Comparison of ENCODE assay signal across 24 cellular contexts in the genomic region with DNA sequence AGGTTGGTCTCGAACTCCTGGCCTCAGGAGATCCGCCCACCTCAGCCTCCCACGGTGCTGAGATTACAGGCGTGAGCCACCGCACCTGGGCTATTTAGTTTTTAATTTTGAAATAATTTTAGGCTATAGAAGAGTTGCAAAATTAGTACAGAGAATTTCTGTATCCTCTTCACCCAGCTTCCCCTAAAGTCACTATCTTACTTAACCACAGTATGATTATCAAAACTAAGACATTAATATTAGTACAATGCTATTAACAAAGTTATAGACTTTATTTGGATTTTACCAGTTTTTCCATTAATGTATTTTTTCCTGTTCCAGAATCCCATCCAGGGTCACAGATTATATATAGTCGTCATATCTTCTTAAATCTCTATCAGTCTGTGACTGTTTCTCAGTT.
"Had no signal": no experiment of that assay in that cellular context is flagged by ENCODE, and none has a peak within 500 bp of the region (broad histone marks: within the 10 kb centered on the region; RNA-seq: fewer than 3 reads in every experiment).

No MANE protein-coding gene starts in this region.

- H3K9me3 ChIP-seq: breast epithelium, gastroesophageal sphincter, left lung, lower lobe of right lung, neutrophil, spleen, tibial nerve had no signal

- DNase-seq: activated CD4-positive, alpha-beta T cell treated with anti-CD3 and anti-CD28 coated beads for 48 hours; activated CD4-positive, alpha-beta T cell treated with anti-CD3 and anti-CD28 coated beads, Interleukin-2, amount 50 U/mL, for 48 hours; activated CD8-positive, alpha-beta memory T cell treated with anti-CD3 and anti-CD28 coated beads for 24 hours; activated gamma-delta T cell; activated naive CD4-positive, alpha-beta T cell treated with anti-CD3 and anti-CD28 coated beads, Interleukin-2, amount 10 ng/mL, durations not matched to agents 7 days and 5 days; activated naive CD8-positive, alpha-beta T cell treated with anti-CD3 and anti-CD28 coated beads, Interleukin-2, amount 10 ng/mL, durations not matched to agents 7 days and 5 days; activated T-cell treated with anti-CD3 and anti-CD28 coated beads, Interleukin-2, amount 50 U/mL, for 1 hour; central memory CD4-positive, alpha-beta T cell; dermis blood vessel endothelial cell; effector CD4-positive, alpha-beta T cell; erythroblast; kidney glomerular epithelial cell; lower lobe of right lung; mesenchymal stem cell; natural killer cell; spleen; stimulated activated naive CD4-positive, alpha-beta T cell treated with Interleukin-2 at 50 U/mL for 16 hours; T-helper 2 cell had no signal

- H3K4me3 Mint-ChIP-seq: activated naive CD4-positive, alpha-beta T cell treated with anti-CD3 and anti-CD28 coated beads, Interleukin-2, amount 10 ng/mL, durations not matched to agents 7 days and 5 days; activated naive CD8-positive, alpha-beta T cell treated with anti-CD3 and anti-CD28 coated beads, Interleukin-2, amount 10 ng/mL, durations not matched to agents 7 days and 5 days; activated T-helper 1 cell treated with anti-CD3 and anti-CD28 coated beads, Interleukin-12 subunit alpha, Interleukin-12 subunit beta, Interleukin-2, Interleukin-4 antibody, amounts not matched to agents 30 ng/mL and 10 ng/mL and 1 ng/mL, durations not matched to agents 14 hours and 24 hours and 36 hours; natural killer cell had no signal

- H3K27ac ChIP-seq: breast epithelium, gastroesophageal sphincter, left lung, lower lobe of right lung, neutrophil, spleen, tibial nerve had no signal

- H3K36me3 Mint-ChIP-seq: activated naive CD4-positive, alpha-beta T cell treated with anti-CD3 and anti-CD28 coated beads, Interleukin-2, amount 10 ng/mL, durations not matched to agents 7 days and 5 days; activated naive CD8-positive, alpha-beta T cell treated with anti-CD3 and anti-CD28 coated beads, Interleukin-2, amount 10 ng/mL, durations not matched to agents 7 days and 5 days; natural killer cell had no signal

- ATAC-seq: gastroesophageal sphincter, natural killer cell had no signal

- H3K36me3 ChIP-seq: breast epithelium, gastroesophageal sphincter, left lung, lower lobe of right lung, neutrophil, spleen, tibial nerve had no signal

- H3K27me3 Mint-ChIP-seq: activated naive CD4-positive, alpha-beta T cell treated with anti-CD3 and anti-CD28 coated beads, Interleukin-2, amount 10 ng/mL, durations not matched to agents 7 days and 5 days had no signal

- H3K9me3 Mint-ChIP-seq: activated naive CD4-positive, alpha-beta T cell treated with anti-CD3 and anti-CD28 coated beads, Interleukin-2, amount 10 ng/mL, durations not matched to agents 7 days and 5 days; activated naive CD8-positive, alpha-beta T cell treated with anti-CD3 and anti-CD28 coated beads, Interleukin-2, amount 10 ng/mL, durations not matched to agents 7 days and 5 days; activated T-helper 1 cell treated with anti-CD3 and anti-CD28 coated beads, Interleukin-12 subunit alpha, Interleukin-12 subunit beta, Interleukin-2, Interleukin-4 antibody, amounts not matched to agents 30 ng/mL and 10 ng/mL and 1 ng/mL, durations not matched to agents 14 hours and 24 hours and 36 hours; natural killer cell had no signal

- H3K4me1 ChIP-seq: breast epithelium, gastroesophageal sphincter, spleen, tibial nerve had no signal

- H3K27ac Mint-ChIP-seq: activated naive CD4-positive, alpha-beta T cell treated with anti-CD3 and anti-CD28 coated beads, Interleukin-2, amount 10 ng/mL, durations not matched to agents 7 days and 5 days; activated naive CD8-positive, alpha-beta T cell treated with anti-CD3 and anti-CD28 coated beads, Interleukin-2, amount 10 ng/mL, durations not matched to agents 7 days and 5 days; activated T-helper 1 cell treated with anti-CD3 and anti-CD28 coated beads, Interleukin-12 subunit alpha, Interleukin-12 subunit beta, Interleukin-2, Interleukin-4 antibody, amounts not matched to agents 30 ng/mL and 10 ng/mL and 1 ng/mL, durations not matched to agents 14 hours and 24 hours and 36 hours; natural killer cell had no signal

- H3K4me1 Mint-ChIP-seq: activated naive CD4-positive, alpha-beta T cell treated with anti-CD3 and anti-CD28 coated beads, Interleukin-2, amount 10 ng/mL, durations not matched to agents 7 days and 5 days; natural killer cell had no signal

- H3K27me3 ChIP-seq: tibial nerve had no signal

- H3K4me3 ChIP-seq: breast epithelium, gastroesophageal sphincter, left lung, lower lobe of right lung, spleen, tibial nerve had no signal
